8 cellular contexts compared by ENCODE assay signal in genomic region chr3:24494616-24495333, GRCh38. TPM values are rescaled to one million over a fixed set of nuclear protein-coding genes. Genes with fewer than 3 reads are reported as not detected.
DNase-seq lines count a peak whose midpoint lies in the region; ATAC-seq and TF ChIP-seq lines count a peak whose summit lies in the region.

THRB (minus strand) TSS chr3:24494850.

- no peak within 1 kb of the TSS for H3K27ac ChIP-seq in iPS-20b (ENCODE audit: low read length)

- peak; percentile 13 for TF ChIP-seq CTCF in AG09319 (IDR thresholded peaks at IDR 0.05; ENCODE audit: low read depth, low read length)
- peak; percentile 21 for TF ChIP-seq CTCF in retinal pigment epithelial cell (conservative IDR thresholded peaks at IDR 0.05; ENCODE audit: low read depth, low read length)

- DNase-seq in AG09319 (ENCODE audit: extremely low read depth, low read depth) (no peak), MG63 (peak; percentile 56), T47D (ENCODE audit: low read depth in 1 of 2, low spot score in 1 of 2) (peak; percentile 84), retinal pigment epithelial cell (ENCODE audit: low read depth) (no peak), NCI-H2196 (lab: John Stamatoyannopoulos, UW; ENCODE audit: unreplicated experiment) (no peak)

- in situ Hi-C loops in T47D (cut with HindIII; ENCODE audit: low pct_unique_long_range_greater_than_20kb, low sequenced_read_pairs): no loop called here

- H3K4me1 ChIP-seq in iPS-20b (ENCODE audit: insufficient read depth, low read length): peaks cover 46% of the 10 kb centered on the region

- H3K4me3 ChIP-seq in MG63 (peak within 1 kb of the TSS; percentile 54), iPS-20b (ENCODE audit: low read length) (peak within 1 kb of the TSS; percentile 85), retinal pigment epithelial cell (ENCODE audit: low read length) (peak within 1 kb of the TSS; percentile 63)

- peaks cover 5% of the 10 kb centered on the region; the same call in 1 of the 2 replicates for H3K27me3 ChIP-seq in MG63
- peaks cover 62% of the 10 kb centered on the region for H3K27me3 ChIP-seq in iPS-20b (ENCODE audit: insufficient read depth, low read length)

- ATAC-seq in GM19372 (IDR thresholded peaks at IDR 0.05; ENCODE audit: low read depth, unreplicated experiment) (peak; percentile 59), GM21825 (IDR thresholded peaks at IDR 0.05; ENCODE audit: unreplicated experiment) (no peak)

- H3K9me3 ChIP-seq in MG63 (no peaks in the 10 kb centered on the region), iPS-20b (ENCODE audit: insufficient read depth, low read depth, low read length) (no peaks in the 10 kb centered on the region)

- H3K9ac ChIP-seq in iPS-20b (ENCODE audit: low read depth, low read length): peak within 1 kb of the TSS; percentile 35; the same call in 1 of the 2 replicates

- H3K36me3 ChIP-seq in MG63: no peaks in the 10 kb centered on the region
- H3K36me3 ChIP-seq in iPS-20b (ENCODE audit: insufficient read depth, low read depth, low read length): no peaks in the 10 kb centered on the region

RNA-seq across cellular contexts. Expression of gene THRB, which starts in this region (rescaled TPM):
- not detected in 2 replicates for total RNA-seq in MG63 (2014; rRNA removed; shearing (Covaris generic); ENCODE audit: low replicate concordance)

Comparison
In these comparisons a context has a peak if more than half of its experiments do, and no peak if none do; other contexts are left out.
1. Peak in DNase-seq and H3K4me3 ChIP-seq in MG63; RNA of the gene not detected or under 1 TPM.
2. DNase-seq: peak in T47D (2 of 2); none in AG09319 (single experiment), retinal pigment epithelial cell (single experiment) and NCI-H2196 (single experiment).
3. Peak in every context shown above with its lines, with median percentiles within 50 percentile points of each other: H3K4me3 ChIP-seq.